Comparison of ENCODE assay signal across 8 cellular contexts in the genomic region with DNA sequence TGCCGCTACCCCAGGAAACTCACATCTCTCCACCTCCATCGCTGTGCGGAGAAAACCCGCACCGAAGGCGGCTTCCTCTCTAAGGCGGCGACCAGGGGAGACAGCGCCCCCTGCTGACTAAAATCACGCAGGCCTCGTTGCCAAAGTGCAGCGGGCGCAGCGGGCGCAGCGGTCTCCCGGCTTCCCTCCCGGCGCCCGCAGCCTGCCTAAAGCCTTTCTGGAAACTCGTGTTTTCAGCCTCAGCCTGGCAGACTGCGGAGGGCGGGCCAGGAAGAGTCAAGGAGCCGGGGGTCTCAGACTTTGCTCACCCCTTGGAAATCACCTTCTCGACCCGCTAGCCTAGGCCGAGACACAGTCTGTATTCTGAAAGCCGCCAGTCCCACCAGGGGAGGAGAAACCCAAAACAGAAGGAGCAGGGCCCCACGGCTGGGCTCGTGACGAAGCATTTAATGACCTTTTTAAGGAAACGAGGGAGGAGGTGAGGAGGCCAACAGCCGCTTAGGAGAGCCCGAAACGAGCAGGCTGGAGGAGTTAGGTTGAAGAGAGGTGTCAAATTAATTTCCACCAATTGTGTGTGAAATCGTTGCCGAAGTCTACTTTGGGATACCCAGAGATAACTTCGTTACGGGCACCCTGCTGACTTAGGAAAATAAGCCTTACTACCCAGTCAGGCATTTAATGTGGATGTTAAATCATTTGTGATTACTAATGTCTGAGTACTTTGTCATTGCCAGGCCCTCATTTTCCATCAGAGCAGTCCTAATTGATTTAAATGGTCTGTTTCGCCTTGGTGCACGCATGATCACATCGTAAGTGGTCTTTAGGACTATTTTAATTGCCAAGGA. TPM values are rescaled to one million over a fixed set of nuclear protein-coding genes. Genes with fewer than 3 reads are reported as not detected.
DNase-seq lines count a peak whose midpoint lies in the region; ATAC-seq and TF ChIP-seq lines count a peak whose summit lies in the region.

No MANE protein-coding gene starts in this region.

- H3K9me3 ChIP-seq in right lobe of liver: no peaks in the 10 kb centered on the region

- H3K27ac ChIP-seq in VCaP (peak overlapping the region; percentile 90), right lobe of liver (no peak overlapping the region)

- H3K27me3 ChIP-seq in right lobe of liver: peaks cover 19 to 50% of the 10 kb centered on the region in 2 donors

- peak; percentile 66 for ATAC-seq in Right ventricle myocardium superior (ENCODE audit: poor library complexity)
- peak; percentile 69 for ATAC-seq in HG03571 (IDR thresholded peaks at IDR 0.05; ENCODE audit: unreplicated experiment)
- peak; percentile 43 for ATAC-seq in central memory CD8-positive, alpha-beta T cell (replicated peaks; ENCODE audit: extremely low read depth, poor library complexity, severe bottlenecking)
- ATAC-seq in right lobe of liver: peak; percentile 75 to 91 (median 81)
- no peak for ATAC-seq in HG03457 (IDR thresholded peaks at IDR 0.05; ENCODE audit: unreplicated experiment)

- H3K36me3 Mint-ChIP-seq in central memory CD8-positive, alpha-beta T cell (ENCODE audit: insufficient read depth): peaks cover 2% of the 10 kb centered on the region

- H3K27me3 Mint-ChIP-seq in central memory CD8-positive, alpha-beta T cell: peaks cover 74% of the 10 kb centered on the region

- no peaks in the 10 kb centered on the region for H3K9me3 Mint-ChIP-seq in central memory CD8-positive, alpha-beta T cell

- H3K4me1 ChIP-seq in right lobe of liver: peaks cover 0 to 25% (median 0%) of the 10 kb centered on the region in 4 donors

- H3K36me3 ChIP-seq in right lobe of liver: no peaks in the 10 kb centered on the region

- DNase-seq in Right ventricle myocardium superior (peak; percentile 72), cardiac septum (ENCODE audit: low spot score) (no peak), right lobe of liver (peak in 2 of 3 donors; percentile 32 to 67)
- peak in 1 of 2 donors; percentile 25 for DNase-seq in central memory CD8-positive, alpha-beta T cell (ENCODE audit: low spot score in 2 of 2)
- peak in 2 of 3 experiments; percentile 20 to 44 for DNase-seq in stimulated activated CD4-positive, alpha-beta T cell treated with anti-CD3 and anti-CD28 coated beads, TNF-alpha, amount 100 ng/mL, for 4 hours (ENCODE audit: low read depth in 3 of 3)

- TF ChIP-seq CTCF in VCaP (conservative IDR thresholded peaks at IDR 0.05) (peak; percentile 24), right lobe of liver (IDR thresholded peaks at IDR 0.05) (peak; percentile 42 to 89 (median 74))

- TF ChIP-seq POLR2A in right lobe of liver (IDR thresholded peaks at IDR 0.05): no peak

- no peak overlapping the region for H3K4me3 ChIP-seq in right lobe of liver

- H3K4me1 Mint-ChIP-seq in central memory CD8-positive, alpha-beta T cell: no peaks in the 10 kb centered on the region

- H3K4me3 Mint-ChIP-seq in central memory CD8-positive, alpha-beta T cell: no peak overlapping the region

- H3K27ac Mint-ChIP-seq in central memory CD8-positive, alpha-beta T cell (ENCODE audit: low read depth): no peak overlapping the region

- WGBS in right lobe of liver (ENCODE audit: insufficient coverage, low coverage, low lambda C conversion rate, missing lambda C conversion rate): 9% methylated on average over 14 of the region's 42 CpGs

- intact Hi-C loops in Right ventricle myocardium superior (cut with DNase I): no loop called here
- intact Hi-C loops in cardiac septum (cut with DNase I): no loop called here
- intact Hi-C loops in right lobe of liver (cut with DNase I): no loop called here

RNA-seq across cellular contexts. Expression of a gene that starts 7.3 kb away (rescaled TPM):
- total RNA-seq in Right ventricle myocardium superior (not detected), cardiac septum (0.19 TPM), right lobe of liver (not detected)
